Comparison of ENCODE assay signal across 9 cellular contexts in genomic region chr19:10870501-10870954, GRCh38. TPM values are rescaled to one million over a fixed set of nuclear protein-coding genes. Genes with fewer than 3 reads are reported as not detected.
A peak's percentile ranks its signal among the peaks of the same experiment; 100 is the strongest.
DNase-seq lines count a peak whose midpoint lies in the region; ATAC-seq and TF ChIP-seq lines count a peak whose summit lies in the region.
"Had no signal": no experiment of that assay in that cellular context is flagged by ENCODE, and none has a peak within 500 bp of the region (broad histone marks: within the 10 kb centered on the region; RNA-seq: fewer than 3 reads in every experiment).

No MANE protein-coding gene starts in this region.

- peaks cover 16% of the 10 kb centered on the region for H3K4me1 ChIP-seq in SJSA1 (replicated peaks)

- H3K4me3 ChIP-seq in SJSA1, result peak overlapping the region; percentile 36
- peak overlapping the region; percentile 50 for H3K4me3 ChIP-seq in fibroblast of villous mesenchyme (ENCODE audit: low read depth, low read length)
- peak overlapping the region; percentile 42 for H3K4me3 ChIP-seq in skeletal muscle cell (ENCODE audit: low read depth, low read length)
- H3K4me3 ChIP-seq: lung had no signal

- DNase-seq in SJSA1 (ENCODE audit: low read depth in 1 of 2, low spot score in 2 of 2), result no peak
- DNase-seq in fibroblast of villous mesenchyme (ENCODE audit: low read depth), result no peak
- no peak for DNase-seq in skeletal muscle cell (ENCODE audit: low read depth)
- no peak for DNase-seq in NCI-H510A treated with DMSO at 0.1 percent for 48 hours (lab: John Stamatoyannopoulos, UW)
- DNase-seq in COLO668 (lab: John Stamatoyannopoulos, UW; ENCODE audit: unreplicated experiment), result no peak

- peak; percentile 34 for TF ChIP-seq POLR2A in GM19099 (IDR thresholded peaks at IDR 0.05; ENCODE audit: extremely low read depth, insufficient read length, low read depth)

- ATAC-seq in GM19455 (IDR thresholded peaks at IDR 0.05; ENCODE audit: unreplicated experiment) (no peak), HG02759 (IDR thresholded peaks at IDR 0.05; ENCODE audit: unreplicated experiment) (no peak)

- no peak for TF ChIP-seq CTCF in fibroblast of villous mesenchyme (IDR thresholded peaks at IDR 0.05; ENCODE audit: insufficient read depth, low read depth, low read length)

- H3K36me3 ChIP-seq in SJSA1, result peaks cover 6% of the 10 kb centered on the region; the same call in 1 of the 2 replicates

- no peaks in the 10 kb centered on the region for H3K9me3 ChIP-seq in SJSA1 (replicated peaks)

- H3K27ac ChIP-seq in SJSA1, result peak overlapping the region; percentile 47

- no peaks in the 10 kb centered on the region for H3K27me3 ChIP-seq in SJSA1 (replicated peaks)

RNA-seq across cellular contexts. Expression of gene CARM1, which starts 0.8 kb away (rescaled TPM):
- 7.5 and 24.2 TPM in 2 replicates for total RNA-seq in SJSA1 (2014; rRNA removed; shearing (Covaris generic))
- 38.0 and 40.6 TPM in 2 replicates for total RNA-seq in fibroblast of villous mesenchyme

RNA-seq across cellular contexts. Expression of gene C19orf38, which starts 22.3 kb away (rescaled TPM):
- total RNA-seq in SJSA1 (2014; rRNA removed; shearing (Covaris generic)), result not detected in 2 replicates
- 0.43 TPM in 1 of 2 replicates, not detected in the other for total RNA-seq in fibroblast of villous mesenchyme

RNA-seq across cellular contexts. Expression of gene TMED1, which starts 34.5 kb away (rescaled TPM):
- total RNA-seq in SJSA1 (2014; rRNA removed; shearing (Covaris generic)), result 78.8 and 101 TPM in 2 replicates
- 46.6 and 48.3 TPM in 2 replicates for total RNA-seq in fibroblast of villous mesenchyme

RNA-seq across cellular contexts. Expression of gene YIPF2, which starts 57.9 kb away (rescaled TPM):
- total RNA-seq in SJSA1 (2014; rRNA removed; shearing (Covaris generic)), result 53.4 and 76.2 TPM in 2 replicates
- 112 and 128 TPM in 2 replicates for total RNA-seq in fibroblast of villous mesenchyme

RNA-seq across cellular contexts. Expression of gene TIMM29, which starts 58.1 kb away (rescaled TPM):
- total RNA-seq in SJSA1 (2014; rRNA removed; shearing (Covaris generic)), result 53.5 and 58.6 TPM in 2 replicates
- total RNA-seq in fibroblast of villous mesenchyme, result 38.7 and 41.0 TPM in 2 replicates
